In the genomic region with DNA sequence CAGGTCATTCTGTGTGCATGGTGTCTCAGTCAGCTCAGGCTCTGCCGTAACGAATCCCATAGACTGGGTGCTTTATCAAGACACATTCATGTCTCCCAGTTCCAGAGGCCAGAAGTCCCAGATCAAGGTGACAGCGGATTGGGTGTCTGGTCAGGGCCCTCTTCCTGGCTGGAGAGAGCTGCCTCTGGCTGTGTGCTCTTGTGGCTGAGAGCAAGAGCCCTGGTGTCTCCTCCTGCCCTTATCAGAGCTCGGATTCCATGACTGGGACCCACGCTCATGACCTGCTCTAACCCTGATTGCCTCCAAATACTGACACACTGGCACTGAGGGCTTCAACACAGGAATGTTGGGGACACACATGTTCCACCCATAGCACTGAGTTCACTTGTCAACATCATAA, we compare ENCODE assay signal across 14 cellular contexts. TPM values are rescaled to one million over a fixed set of nuclear protein-coding genes. Genes with fewer than 3 reads are reported as not detected.
"Had no signal": no experiment of that assay in that cellular context is flagged by ENCODE, and none has a peak within 500 bp of the region (broad histone marks: within the 10 kb centered on the region; RNA-seq: fewer than 3 reads in every experiment).

No MANE protein-coding gene starts in this region.

RNA-seq across cellular contexts. Expression of gene NUTM2G, which starts 6.1 kb away (rescaled TPM):
- total RNA-seq: activated B cell treated with CpG ODN at 0.5 μM for 24 hours; activated CD8-positive, alpha-beta T cell treated with anti-CD3 and anti-CD28 coated beads for 36 hours; activated T-cell treated with anti-CD3 and anti-CD28 coated beads, Interleukin-2, amount 50 U/mL, for 4 hours; activated T-helper 17 cell treated with anti-CD3 and anti-CD28 coated beads, Interleukin-2, amount 50 U/mL, for 72 hours; adrenal gland; aorta; body of pancreas; colonic mucosa; dermis microvascular lymphatic vessel endothelial cell; esophagus muscularis mucosa; foreskin keratinocyte; gastrocnemius medialis; T-cell; T-helper 2 cell treated with Interferon-gamma antibody and Interleukin-4, amounts not matched to agents 100 ng/mL and 5 ng/mL, for 36 hours had no signal
- polyA plus RNA-seq: adrenal gland, aorta, foreskin keratinocyte had no signal
